Comparison of ENCODE assay signal across 12 cellular contexts in genomic region chr5:10505517-10506095, GRCh38. TPM values are rescaled to one million over a fixed set of nuclear protein-coding genes. Genes with fewer than 3 reads are reported as not detected.
A peak's percentile ranks its signal among the peaks of the same experiment; 100 is the strongest.
DNase-seq lines count a peak whose midpoint lies in the region; ATAC-seq, FAIRE-seq and TF ChIP-seq lines count a peak whose summit lies in the region.
"Had no signal": no experiment of that assay in that cellular context is flagged by ENCODE, and none has a peak within 500 bp of the region (broad histone marks: within the 10 kb centered on the region; RNA-seq: fewer than 3 reads in every experiment).

No MANE protein-coding gene starts in this region.

- H3K79me2 ChIP-seq in HepG2 (ENCODE audit: insufficient read depth, low read length) (no peaks in the 10 kb centered on the region), OCI-LY1 (ENCODE audit: insufficient read depth, low read length) (no peaks in the 10 kb centered on the region)

- no peaks in the 10 kb centered on the region for H4K20me1 ChIP-seq in HepG2 (ENCODE audit: insufficient read depth, low read length)
- no peaks in the 10 kb centered on the region for H4K20me1 ChIP-seq in OCI-LY1 (ENCODE audit: insufficient read depth, low read length)

- H3F3A ChIP-seq in OCI-LY1 (ENCODE audit: insufficient read depth, low read length): no peaks in the 10 kb centered on the region

- DNase-seq in HepG2 (ENCODE audit: low spot score) (no peak), right lobe of liver (no peak), WERI-Rb-1 (no peak), T-helper 1 cell (no peak), NCI-H1694 (lab: John Stamatoyannopoulos, UW) (no peak), GM13976 (ENCODE audit: low spot score) (no peak)
- DNase-seq: activated naive CD4-positive, alpha-beta T cell treated with anti-CD3 and anti-CD28 coated beads, Interleukin-2, amount 50 U/mL, for 16 hours; NCI-H446 had no signal

- in situ Hi-C loops in HepG2 (cut with HindIII; ENCODE audit: extremely low pct_ligation_motif_present, low pct_unique_long_range_greater_than_20kb): no loop called here
- in situ Hi-C loops in GM13976 (cut with MboI; ENCODE audit: low sequenced_read_pairs, unreplicated experiment): no loop called here

- H3K36me3 ChIP-seq in HepG2 (replicated peaks in 1 of 2; ENCODE audit: control insufficient read depth in 1 of 2, insufficient read depth in 2 of 2, low read length in 2 of 2): no peaks in the 10 kb centered on the region
- no peaks in the 10 kb centered on the region for H3K36me3 ChIP-seq in right lobe of liver
- H3K36me3 ChIP-seq in OCI-LY1 (ENCODE audit: insufficient read depth, low read length): no peaks in the 10 kb centered on the region
- H3K36me3 ChIP-seq in WERI-Rb-1: no peaks in the 10 kb centered on the region

- no peak for TF ChIP-seq EP300 in HepG2 (IDR thresholded peaks at IDR 0.05; ENCODE audit: low read depth in 2 of 2, low read length in 2 of 2)
- no peak for TF ChIP-seq EP300 in HepG2 (CRISPR knock-in tag; IDR thresholded peaks at IDR 0.05; ENCODE audit: borderline replicate concordance)

- TF ChIP-seq CTCF in HepG2 (CRISPR knock-in tag; IDR thresholded peaks at IDR 0.05) (no peak), right lobe of liver (IDR thresholded peaks at IDR 0.05) (no peak), OCI-LY1 (IDR thresholded peaks at IDR 0.05; ENCODE audit: low read length) (no peak), WERI-Rb-1 (IDR thresholded peaks at IDR 0.05; ENCODE audit: low read depth, low read length) (no peak), GM13976 (IDR thresholded peaks at IDR 0.05; ENCODE audit: borderline replicate concordance, control extremely low read depth, extremely low read depth, insufficient read depth, missing control alignments) (no peak)

- TF ChIP-seq RAD21 in HepG2 (CRISPR knock-in tag; IDR thresholded peaks at IDR 0.05): no peak

- H3K4me1 ChIP-seq in HepG2 (ENCODE audit: insufficient read depth, low read length) (peaks cover 17% of the 10 kb centered on the region), right lobe of liver (no peaks in the 10 kb centered on the region), OCI-LY1 (ENCODE audit: insufficient read depth, low read length, severe bottlenecking) (peaks cover 7% of the 10 kb centered on the region)

- no peaks in the 10 kb centered on the region for H3K9me2 ChIP-seq in OCI-LY1 (ENCODE audit: low read depth, low read length)

- H3K27ac ChIP-seq in HepG2 (ENCODE audit: extremely low read length, insufficient read depth, low read length): no peak overlapping the region
- H3K27ac ChIP-seq in right lobe of liver: no peak overlapping the region
- H3K27ac ChIP-seq in OCI-LY1 (ENCODE audit: low read depth, low read length, poor library complexity, severe bottlenecking): no peak overlapping the region
- H3K27ac ChIP-seq in WERI-Rb-1: no peak overlapping the region

- H3K9ac ChIP-seq in HepG2 (ENCODE audit: insufficient read depth, low read depth, low read length): no peak overlapping the region
- no peak overlapping the region for H3K9ac ChIP-seq in OCI-LY1 (ENCODE audit: low read length)

- intact Hi-C loops in HepG2 (cut with micrococcal nuclease; ENCODE audit: unreplicated experiment): no loop called here
- intact Hi-C loops in right lobe of liver (cut with DNase I): no loop called here

- H3K4me2 ChIP-seq in HepG2 (ENCODE audit: low read depth, low read length) (no peak overlapping the region), OCI-LY1 (ENCODE audit: low read length) (0 out of 2 replicates have a peak overlapping the region, but pooled peaks have one; percentile 11)

- no peak for FAIRE-seq in HepG2 (lab: Jason Lieb, UNC)
- FAIRE-seq: A204.1, keratinocyte had no signal

- H2AFZ ChIP-seq in HepG2 (ENCODE audit: low read length) (no peak overlapping the region), OCI-LY1 (ENCODE audit: low read length) (no peak overlapping the region)

- POLR2A ChIA-PET in HepG2 (lab: Yijun Ruan, JAX): no interaction called here

- CTCF ChIA-PET in HepG2 (lab: Yijun Ruan, JAX; ENCODE audit: low intra/inter-chr PET ratio, low total read pairs): no interaction called here

- H3K27me3 ChIP-seq in HepG2 (ENCODE audit: control insufficient read depth in 1 of 2, insufficient read depth in 2 of 2, low read length in 2 of 2): peaks cover 0 to 12% of the 10 kb centered on the region in 2 experiments; a peak in 4 of 5 replicates
- H3K27me3 ChIP-seq in right lobe of liver: no peaks in the 10 kb centered on the region
- no peaks in the 10 kb centered on the region for H3K27me3 ChIP-seq in OCI-LY1 (ENCODE audit: insufficient read depth, low read length)
- no peaks in the 10 kb centered on the region for H3K27me3 ChIP-seq in WERI-Rb-1 (ENCODE audit: insufficient read depth, low read depth, severe bottlenecking)

- 22% methylated on average over 8 of the region's 8 CpGs for WGBS in HepG2 (ENCODE audit: low lambda C conversion rate)
- WGBS in right lobe of liver (ENCODE audit: insufficient coverage, low coverage, low lambda C conversion rate, missing lambda C conversion rate): 53% methylated on average over 8 of the region's 8 CpGs

- H3K4me3 ChIP-seq in HepG2 (replicated peaks in 1 of 3; ENCODE audit: insufficient read depth in 1 of 3, low read depth in 2 of 3, low read length in 3 of 3) (no peak overlapping the region), right lobe of liver (no peak overlapping the region), OCI-LY1 (ENCODE audit: low read depth, low read length, poor library complexity, severe bottlenecking) (no peak overlapping the region), WERI-Rb-1 (ENCODE audit: low read depth, low read length) (no peak overlapping the region)

- ATAC-seq in HepG2: no peak
- no peak for ATAC-seq in right lobe of liver
- peak; percentile 50 for ATAC-seq in HG03097 (IDR thresholded peaks at IDR 0.05; ENCODE audit: low FRiP score, unreplicated experiment)

- no peaks in the 10 kb centered on the region for H3K9me3 ChIP-seq in HepG2 (ENCODE audit: low read length)
- H3K9me3 ChIP-seq in right lobe of liver: no peaks in the 10 kb centered on the region
- H3K9me3 ChIP-seq in OCI-LY1 (ENCODE audit: low read length): no peaks in the 10 kb centered on the region
- H3K9me3 ChIP-seq in WERI-Rb-1 (ENCODE audit: severe bottlenecking): peaks cover under 1% of the 10 kb centered on the region

- no TSS peak for BruUV-seq in HepG2 (replicated peaks; lab: Mats Ljungman, UMichigan)

- TF ChIP-seq POLR2A in HepG2 (IDR thresholded peaks at IDR 0.05; ENCODE audit: insufficient read depth in 1 of 2, low read depth in 2 of 2, low read length in 2 of 2): no peak
- TF ChIP-seq POLR2A in right lobe of liver (IDR thresholded peaks at IDR 0.05): no peak

TF ChIP-seq in HepG2, 621 proteins besides CTCF, POLR2A, EP300 and RAD21:
- TF ChIP-seq CEBPB (IDR thresholded peaks at IDR 0.05; ENCODE audit: borderline replicate concordance, low read depth, low read length) (0 out of 2 replicates have a peak, but pooled peaks have one; percentile 8), SMARCC2 (IDR thresholded peaks at IDR 0.05) (no peak)

RNA-seq across cellular contexts. Expression of gene ANKRD33B, which starts 58.3 kb away (rescaled TPM):
- total RNA-seq in HepG2 (2016; rRNA removed; fragmentation: Illumina TruSeq; extraction: Trizol): 0.02 TPM in 1 of 2 replicates, not detected in the other
- not detected in 2 replicates for total RNA-seq in HepG2 (2016; cell fraction: cytosol; rRNA removed; fragmentation: Illumina TruSeq; extraction: Trizol; ENCODE audit: low read depth)
- 0.02 and 0.03 TPM in 2 replicates for total RNA-seq in HepG2 (2016; cell fraction: insoluble cytoplasmic fraction; rRNA removed; fragmentation: Illumina TruSeq; extraction: Trizol)
- total RNA-seq in HepG2 (2016; cell fraction: membrane; rRNA removed; fragmentation: Illumina TruSeq; extraction: Trizol): 0.03 TPM in 1 of 2 replicates, not detected in the other
- 0.09 TPM in 1 of 2 replicates, not detected in the other for total RNA-seq in HepG2 (2016; cell fraction: nucleus; rRNA removed; fragmentation: Illumina TruSeq; extraction: Trizol)
- not detected in 2 replicates for polyA plus RNA-seq in HepG2 (2011; rRNA removed)
- not detected in 2 replicates for polyA plus RNA-seq in HepG2 (2011; cell fraction: cytosol; rRNA removed)
- 0.02 and 0.03 TPM in 2 replicates for polyA plus RNA-seq in HepG2 (2011; cell fraction: nucleus; rRNA removed)
- polyA plus RNA-seq in HepG2 (2012): not detected in 2 replicates
- polyA plus RNA-seq in HepG2 (2016; cell fraction: cytosol; fragmentation: Illumina TruSeq; extraction: Trizol; ENCODE audit: low read depth): not detected in 2 replicates
- polyA plus RNA-seq in HepG2 (2016; cell fraction: insoluble cytoplasmic fraction; fragmentation: Illumina TruSeq; extraction: Trizol; ENCODE audit: low read depth): not detected in 2 replicates
- polyA plus RNA-seq in HepG2 (2016; cell fraction: membrane; fragmentation: Illumina TruSeq; extraction: Trizol; ENCODE audit: low read depth): not detected in 2 replicates
- 0.11 TPM in 1 of 2 replicates, not detected in the other for polyA plus RNA-seq in HepG2 (2016; cell fraction: nucleus; fragmentation: Illumina TruSeq; extraction: Trizol; ENCODE audit: insufficient read depth, low read depth)
- polyA minus RNA-seq in HepG2 (2011; rRNA and poly(A)+ RNA removed; ENCODE audit: low replicate concordance): 0.02 and 9.0 TPM in 2 replicates
- polyA minus RNA-seq in HepG2 (2011; cell fraction: cytosol; rRNA and poly(A)+ RNA removed): 0.09 TPM in 1 of 2 replicates, not detected in the other
- not detected in 2 replicates for polyA minus RNA-seq in HepG2 (2011; cell fraction: nucleus; rRNA and poly(A)+ RNA removed)
- 1 to 10 TPM in 1 of 6 experiments, under 1 TPM in 5; 0.16 to 1.3 (median 0.29) TPM for total RNA-seq in right lobe of liver
